Comparison of ENCODE assay signal across 8 cellular contexts in genomic region chrX:46545111-46546005, GRCh38. TPM values are rescaled to one million over a fixed set of nuclear protein-coding genes. Genes with fewer than 3 reads are reported as not detected.
A peak's percentile ranks its signal among the peaks of the same experiment; 100 is the strongest.
DNase-seq lines count a peak whose midpoint lies in the region; FAIRE-seq and TF ChIP-seq lines count a peak whose summit lies in the region.

TSS of gene ZNF674 (minus strand) at chrX:46545421. CDS start at chrX:46542087, 3,334 bp downstream.

- peak within 1 kb of the TSS; percentile 45; the same call in 1 of the 2 replicates for H3K4ac ChIP-seq in H9 (ENCODE audit: low read depth, low read length)
- no peak within 1 kb of the TSS for H3K4ac ChIP-seq in neuronal stem cell (ENCODE audit: low read length)

- H3K4me3 ChIP-seq in Loucy (ENCODE audit: low read length, poor library complexity, severe bottlenecking) (peak within 1 kb of the TSS; percentile 90), neuronal stem cell (ENCODE audit: low read length in 2 of 2) (peak within 1 kb of the TSS; percentile 73 to 94), subcutaneous abdominal adipose tissue (ENCODE audit: low read depth in 1 of 5, low read length in 5 of 5) (peak within 1 kb of the TSS; percentile 70 to 84 (median 82))

- H2AFZ ChIP-seq in H9 (ENCODE audit: low read length) = no peak within 1 kb of the TSS
- peak within 1 kb of the TSS; percentile 75 for H2AFZ ChIP-seq in Loucy (ENCODE audit: low read length)
- peak within 1 kb of the TSS; percentile 93 for H2AFZ ChIP-seq in neuronal stem cell (ENCODE audit: low read length)

- H3K27ac Mint-ChIP-seq in H9 = peak within 1 kb of the TSS; percentile 82 to 97 (median 93); a peak in 6 of 7 replicates

- no peak within 1 kb of the TSS for H3T11ph ChIP-seq in H9 (ENCODE audit: low read length)

- no peaks in the 10 kb centered on the region for H3K9me2 ChIP-seq in Loucy (replicated peaks; ENCODE audit: low read depth, low read length)

- H3K23ac ChIP-seq in H9 (ENCODE audit: insufficient read length, low read depth, low read length) (no peak within 1 kb of the TSS), neuronal stem cell (ENCODE audit: low read depth, low read length, poor library complexity) (no peak within 1 kb of the TSS)

- no peaks in the 10 kb centered on the region for H4K20me1 ChIP-seq in H9 (ENCODE audit: control insufficient read depth, insufficient read depth, insufficient read length)
- peaks cover 14% of the 10 kb centered on the region for H4K20me1 ChIP-seq in Loucy (ENCODE audit: insufficient read depth, low read length, poor library complexity, severe bottlenecking)

- peak within 1 kb of the TSS; percentile 93 to 94 for H3K4me3 Mint-ChIP-seq in H9

- no peak within 1 kb of the TSS for H2BK12ac ChIP-seq in H9 (ENCODE audit: insufficient read length, low read depth, low read length)
- H2BK12ac ChIP-seq in neuronal stem cell (ENCODE audit: low read length) = no peak within 1 kb of the TSS

- no peak within 1 kb of the TSS for H4K8ac ChIP-seq in H9 (replicated peaks; ENCODE audit: insufficient read length, low read depth, low read length)
- peak within 1 kb of the TSS; percentile 17 for H4K8ac ChIP-seq in neuronal stem cell (ENCODE audit: low read depth, low read length)

- H2BK120ac ChIP-seq in H9 (ENCODE audit: low read depth, low read length, poor library complexity, severe bottlenecking) (no peak within 1 kb of the TSS), neuronal stem cell (ENCODE audit: low read depth, low read length) (no peak within 1 kb of the TSS)

- no peaks in the 10 kb centered on the region for H3K23me2 ChIP-seq in H9 (ENCODE audit: insufficient read length, low read depth, low read length, poor library complexity, severe bottlenecking)

- TF ChIP-seq CTCF in H9 (conservative IDR thresholded peaks at IDR 0.05) (peak; percentile 51; the same call in 2 of the 3 replicates), Loucy (conservative IDR thresholded peaks at IDR 0.05; ENCODE audit: low read length) (peak; percentile 26; the same call in 1 of the 2 replicates)

- peak; percentile 78 for DNase-seq in GDM1 (lab: John Stamatoyannopoulos, UW)
- DNase-seq in H9 = peak; percentile 86
- DNase-seq in SHP77 (lab: John Stamatoyannopoulos, UW) = peak; percentile 76 to 84
- peak; percentile 93 for DNase-seq in activated gamma-delta T cell treated with Interleukin-2 at 50 U/mL for 16 hours
- peak; percentile 56 to 71 for DNase-seq in frontal cortex (ENCODE audit: low spot score in 2 of 2)
- DNase-seq in neuronal stem cell (ENCODE audit: low spot score) = peak; percentile 87

- H3K79me1 ChIP-seq in H9 (ENCODE audit: insufficient read depth, low read depth, low read length, poor library complexity, severe bottlenecking) = no peaks in the 10 kb centered on the region
- H3K79me1 ChIP-seq in neuronal stem cell (ENCODE audit: low read depth, low read length) = peaks cover 1% of the 10 kb centered on the region

- H3K27me3 Mint-ChIP-seq in H9 (ENCODE audit: low read depth) = no peaks in the 10 kb centered on the region

- H3K9me3 Mint-ChIP-seq in H9 = peaks cover 59 to 71% of the 10 kb centered on the region in 2 experiments

- FAIRE-seq in frontal cortex (lab: Jason Lieb, UNC) = no peak

- H2BK5ac ChIP-seq in H9 (ENCODE audit: insufficient read length, low read length) (no peak within 1 kb of the TSS), neuronal stem cell (ENCODE audit: low read length) (no peak within 1 kb of the TSS)

- H3K9ac ChIP-seq in H9 (ENCODE audit: extremely low read depth, insufficient read length, low read length) (peak within 1 kb of the TSS; percentile 73), Loucy (ENCODE audit: low read depth, low read length, poor library complexity, severe bottlenecking) (peak within 1 kb of the TSS; percentile 94), neuronal stem cell (ENCODE audit: low read depth, low read length, poor library complexity) (peak within 1 kb of the TSS; percentile 86), subcutaneous abdominal adipose tissue (ENCODE audit: low read length in 5 of 5) (peak within 1 kb of the TSS; percentile 68 to 97 (median 92))

- no CpG with 5 or more reads among the region's 57 CpGs for WGBS in H9 (ENCODE audit: extremely low coverage, insufficient read length, low lambda C conversion rate)
- no CpG with 5 or more reads among the region's 57 CpGs for WGBS in neuronal stem cell (ENCODE audit: extremely low coverage in 2 of 2, insufficient read length in 2 of 2, insufficient replicate concordance in 1 of 2), 2 donors

- H3K56ac ChIP-seq in H9 (ENCODE audit: insufficient read length, low read depth, low read length) = no peak within 1 kb of the TSS

- peaks cover 13% of the 10 kb centered on the region for H3K9me3 ChIP-seq in H9 (ENCODE audit: control insufficient read depth, low read depth, low read length)
- H3K9me3 ChIP-seq in Loucy (ENCODE audit: insufficient read depth, low read depth, low read length) = no peaks in the 10 kb centered on the region
- no peaks in the 10 kb centered on the region for H3K9me3 ChIP-seq in neuronal stem cell (replicated peaks in 1 of 2; ENCODE audit: control insufficient read depth in 2 of 2, insufficient read depth in 1 of 2, low read depth in 1 of 2, low read length in 2 of 2)
- no peaks in the 10 kb centered on the region for H3K9me3 ChIP-seq in subcutaneous abdominal adipose tissue (ENCODE audit: control insufficient read depth in 5 of 5, low read length in 5 of 5)

- H3K36me3 ChIP-seq in Loucy (ENCODE audit: insufficient read depth, low read length) = no peaks in the 10 kb centered on the region
- H3K36me3 ChIP-seq in neuronal stem cell (replicated peaks in 1 of 2; ENCODE audit: control insufficient read depth in 2 of 2, insufficient read depth in 2 of 2, low read length in 2 of 2) = peaks cover 1 to 27% of the 10 kb centered on the region in 2 donors
- H3K36me3 ChIP-seq in subcutaneous abdominal adipose tissue (ENCODE audit: control insufficient read depth in 5 of 5, insufficient read depth in 5 of 5, low read length in 5 of 5) = no peaks in the 10 kb centered on the region

- H3K27me3 ChIP-seq in H9 (ENCODE audit: insufficient read depth, low read length) = no peaks in the 10 kb centered on the region
- H3K27me3 ChIP-seq in Loucy (ENCODE audit: insufficient read depth, low read length, poor library complexity, severe bottlenecking) = no peaks in the 10 kb centered on the region
- H3K27me3 ChIP-seq in neuronal stem cell (ENCODE audit: control insufficient read depth in 3 of 3, insufficient read depth in 3 of 3, low read depth in 1 of 3, low read length in 3 of 3) = peaks cover 0 to 3% (median 0%) of the 10 kb centered on the region in 3 experiments
- H3K27me3 ChIP-seq in subcutaneous abdominal adipose tissue (ENCODE audit: control insufficient read depth in 5 of 5, insufficient read depth in 4 of 5, low read length in 5 of 5) = peaks cover 0 to 6% (median 0%) of the 10 kb centered on the region in 5 donors

- no peaks in the 10 kb centered on the region for H3F3A ChIP-seq in Loucy (ENCODE audit: low read depth)

- no peaks in the 10 kb centered on the region for H3K4me1 ChIP-seq in H9 (ENCODE audit: insufficient read depth, low read length)
- H3K4me1 ChIP-seq in Loucy (ENCODE audit: insufficient read depth, low read length, poor library complexity, severe bottlenecking) = peaks cover 20% of the 10 kb centered on the region
- H3K4me1 ChIP-seq in neuronal stem cell (ENCODE audit: control insufficient read depth in 2 of 2, insufficient read depth in 1 of 2, low read depth in 1 of 2, low read length in 2 of 2) = peaks cover 2 to 4% of the 10 kb centered on the region in 2 donors
- peaks cover 0 to 22% (median 10%) of the 10 kb centered on the region in 5 donors for H3K4me1 ChIP-seq in subcutaneous abdominal adipose tissue (ENCODE audit: control insufficient read depth in 5 of 5, insufficient read depth in 5 of 5, low read length in 5 of 5)

- H2AK5ac ChIP-seq in H9 (ENCODE audit: insufficient read length, low read length) (no peak within 1 kb of the TSS), neuronal stem cell (ENCODE audit: low read depth, low read length) (no peak within 1 kb of the TSS)

- H3K36me3 Mint-ChIP-seq in H9 (ENCODE audit: insufficient read depth in 1 of 3, low read depth in 3 of 3) = peaks cover 34 to 55% (median 51%) of the 10 kb centered on the region in 3 experiments

- H3K4me2 ChIP-seq in H9 (ENCODE audit: insufficient read depth, insufficient read length, low read length) (peak within 1 kb of the TSS; percentile 95), Loucy (ENCODE audit: low read depth, low read length, poor library complexity, severe bottlenecking) (peak within 1 kb of the TSS; percentile 81), neuronal stem cell (ENCODE audit: insufficient read depth, low read length, poor library complexity, severe bottlenecking) (peak within 1 kb of the TSS; percentile 54)

- H3K4me1 Mint-ChIP-seq in H9 = peaks cover 14 to 25% of the 10 kb centered on the region in 2 experiments

- H2BK20ac ChIP-seq in H9 (ENCODE audit: low read depth, low read length, poor library complexity, severe bottlenecking) = no peak within 1 kb of the TSS

- H3K27ac ChIP-seq in H9 (ENCODE audit: insufficient read length, low read depth, low read length) = no peak within 1 kb of the TSS
- H3K27ac ChIP-seq in neuronal stem cell (replicated peaks; ENCODE audit: low read length) = no peak within 1 kb of the TSS
- H3K27ac ChIP-seq in subcutaneous abdominal adipose tissue (ENCODE audit: low read depth, low read length) = peak within 1 kb of the TSS; percentile 95

- H4K5ac ChIP-seq in H9 (ENCODE audit: insufficient read length, low read depth, low read length) = no peak within 1 kb of the TSS

- H4K91ac ChIP-seq in H9 (ENCODE audit: insufficient read length, low read depth, low read length) (peak within 1 kb of the TSS; percentile 84), neuronal stem cell (ENCODE audit: low read depth, low read length, poor library complexity) (no peak within 1 kb of the TSS)

- peaks cover 12% of the 10 kb centered on the region for H3K79me2 ChIP-seq in H9 (ENCODE audit: insufficient read depth, low read length)
- peaks cover 50% of the 10 kb centered on the region for H3K79me2 ChIP-seq in Loucy (ENCODE audit: insufficient read depth, low read length)

- H3K18ac ChIP-seq in H9 (ENCODE audit: insufficient read length, low read depth, low read length) = peak within 1 kb of the TSS; percentile 4
- peak within 1 kb of the TSS; percentile 85 for H3K18ac ChIP-seq in neuronal stem cell (ENCODE audit: low read length)

- H3K14ac ChIP-seq in H9 (ENCODE audit: insufficient read depth, low read length) = peak within 1 kb of the TSS; percentile 31; the same call in 1 of the 2 replicates
- peak within 1 kb of the TSS; percentile 38 for H3K14ac ChIP-seq in neuronal stem cell (ENCODE audit: low read length)

- no peak within 1 kb of the TSS for H2BK15ac ChIP-seq in H9 (ENCODE audit: low read depth, low read length)
- no peak within 1 kb of the TSS for H2BK15ac ChIP-seq in neuronal stem cell (ENCODE audit: low read length)

RNA-seq across cellular contexts. Expression of gene ZNF674, which starts in this region (rescaled TPM):
- total RNA-seq in H9 (2021) (7.9 and 10.1 TPM in 2 replicates), frontal cortex (14.3 TPM)
- polyA plus RNA-seq in neuronal stem cell (2013, experiment 1 of 2) = 1.8 TPM
- 1.9 TPM for polyA plus RNA-seq in neuronal stem cell (2013, experiment 2 of 2)
